18 cellular contexts compared by ENCODE assay signal in the genomic region with DNA sequence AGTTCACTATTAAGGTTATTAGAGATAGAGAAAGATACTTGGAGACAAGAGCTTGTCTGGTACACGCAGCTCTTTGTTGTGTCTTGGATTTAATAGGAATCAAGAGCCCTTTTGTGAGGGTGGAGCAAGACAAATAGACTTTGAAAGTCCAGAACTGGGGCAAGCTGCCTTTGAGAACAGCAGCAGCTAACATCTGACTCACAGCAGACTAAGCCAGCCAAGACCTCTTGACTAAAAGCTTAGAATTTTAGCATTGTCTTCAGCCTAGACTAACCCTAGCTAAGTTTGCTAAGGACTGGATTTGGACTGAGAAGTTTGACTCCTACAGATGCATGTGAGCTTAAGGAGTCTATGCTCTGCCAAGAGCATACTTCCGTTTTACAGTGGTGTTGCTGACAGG.
DNase-seq lines count a peak whose midpoint lies in the region; ATAC-seq and TF ChIP-seq lines count a peak whose summit lies in the region.
"Had no signal": no experiment of that assay in that cellular context is flagged by ENCODE, and none has a peak within 500 bp of the region (broad histone marks: within the 10 kb centered on the region; RNA-seq: fewer than 3 reads in every experiment).

No MANE protein-coding gene starts in this region.

- POLR2A ChIA-PET in AG04450 (lab: Yijun Ruan, JAX) = interaction anchor here (0.6 kb wide), 1 partner anchor 241 kb away, joined by 3 read pairs; no protein-coding TSS in a partner anchor
- POLR2A ChIA-PET in CD4-positive, alpha-beta T cell (lab: Charles Lee) = no interaction called here

- H3K9me3 ChIP-seq in AG04450 (ENCODE audit: control insufficient read depth, insufficient read depth, low read length) = peaks cover 3% of the 10 kb centered on the region; the same call in 1 of the 2 replicates
- no peaks in the 10 kb centered on the region for H3K9me3 ChIP-seq in CD4-positive, alpha-beta T cell (ENCODE audit: control insufficient read depth, low read length)
- H3K9me3 ChIP-seq in effector memory CD4-positive, alpha-beta T cell (ENCODE audit: control insufficient read depth, low read length) = no peaks in the 10 kb centered on the region
- H3K9me3 ChIP-seq: HAP-1, SJCRH30 had no signal

- no peaks in the 10 kb centered on the region for H3K27me3 ChIP-seq in AG04450 (ENCODE audit: control insufficient read depth, insufficient read depth, low read length)
- no peaks in the 10 kb centered on the region for H3K27me3 ChIP-seq in CD4-positive, alpha-beta T cell (ENCODE audit: control insufficient read depth, insufficient read depth, low read length)
- H3K27me3 ChIP-seq in effector memory CD4-positive, alpha-beta T cell (replicated peaks; ENCODE audit: control insufficient read depth, insufficient read depth, low read length, poor library complexity, severe bottlenecking) = no peaks in the 10 kb centered on the region

- no peak for TF ChIP-seq CTCF in AG04450 (IDR thresholded peaks at IDR 0.05; ENCODE audit: low read depth, low read length)
- no peak for TF ChIP-seq CTCF in astrocyte of the spinal cord (IDR thresholded peaks at IDR 0.05; ENCODE audit: low read depth, low read length)
- TF ChIP-seq CTCF in CD4-positive, alpha-beta T cell (IDR thresholded peaks at IDR 0.05) = no peak

- no peak overlapping the region for H3K27ac ChIP-seq in AG04450 (ENCODE audit: low read depth, low read length)
- no peak overlapping the region for H3K27ac ChIP-seq in CD4-positive, alpha-beta T cell (ENCODE audit: low read depth, low read length)
- no peak overlapping the region for H3K27ac ChIP-seq in effector memory CD4-positive, alpha-beta T cell (ENCODE audit: insufficient read depth, low read length, poor library complexity, severe bottlenecking)
- H3K27ac ChIP-seq: RWPE1, SJCRH30 had no signal

- no peaks in the 10 kb centered on the region for H3K36me3 ChIP-seq in effector memory CD4-positive, alpha-beta T cell (ENCODE audit: control insufficient read depth, insufficient read depth, low read length)
- H3K36me3 ChIP-seq: HAP-1, SJCRH30 had no signal

- no peaks in the 10 kb centered on the region for H3K36me3 Mint-ChIP-seq in CD4-positive, alpha-beta T cell (ENCODE audit: low read depth)
- H3K36me3 Mint-ChIP-seq in T-helper 2 cell treated with Interferon-gamma antibody and Interleukin-4, amounts not matched to agents 5 μg/mL and 100 μg/mL, for 36 hours (ENCODE audit: low read depth) = no peaks in the 10 kb centered on the region
- H3K36me3 Mint-ChIP-seq: CD4-positive, alpha-beta memory T cell had no signal

- H3K27ac Mint-ChIP-seq in CD4-positive, alpha-beta T cell = no peak overlapping the region
- H3K27ac Mint-ChIP-seq in T-helper 2 cell treated with Interferon-gamma antibody and Interleukin-4, amounts not matched to agents 5 μg/mL and 100 μg/mL, for 36 hours = no peak overlapping the region
- H3K27ac Mint-ChIP-seq: CD4-positive, alpha-beta memory T cell had no signal

- no peaks in the 10 kb centered on the region for H3K4me1 ChIP-seq in effector memory CD4-positive, alpha-beta T cell (ENCODE audit: control insufficient read depth, insufficient read depth, low read length, poor library complexity, severe bottlenecking)
- H3K4me1 ChIP-seq: HAP-1, SJCRH30 had no signal

- no peak for ATAC-seq in CD4-positive, alpha-beta T cell (ENCODE audit: poor library complexity)
- ATAC-seq: GM12878, K562 had no signal

- H3K27me3 Mint-ChIP-seq in CD4-positive, alpha-beta T cell = peaks cover 13% of the 10 kb centered on the region
- no peaks in the 10 kb centered on the region for H3K27me3 Mint-ChIP-seq in T-helper 2 cell treated with Interferon-gamma antibody and Interleukin-4, amounts not matched to agents 5 μg/mL and 100 μg/mL, for 36 hours (ENCODE audit: low read depth)

- intact Hi-C loops in CD4-positive, alpha-beta T cell (cut with DNase I, micrococcal nuclease) = no loop called here

- H3K9me3 Mint-ChIP-seq in CD4-positive, alpha-beta T cell = peaks cover 3% of the 10 kb centered on the region
- H3K9me3 Mint-ChIP-seq in T-helper 2 cell treated with Interferon-gamma antibody and Interleukin-4, amounts not matched to agents 5 μg/mL and 100 μg/mL, for 36 hours = no peaks in the 10 kb centered on the region

- H3K4me3 ChIP-seq in AG04450 (ENCODE audit: low read depth, low read length) = no peak overlapping the region
- no peak overlapping the region for H3K4me3 ChIP-seq in astrocyte of the spinal cord (ENCODE audit: low read depth, low read length)
- H3K4me3 ChIP-seq in effector memory CD4-positive, alpha-beta T cell (ENCODE audit: insufficient read depth, low read depth, low read length, poor library complexity, severe bottlenecking) = no peak overlapping the region
- H3K4me3 ChIP-seq: GM12878, HAP-1, K562, SJCRH30 had no signal

- in situ Hi-C loops in astrocyte of the spinal cord (cut with HindIII; ENCODE audit: low sequenced_read_pairs) = no loop called here

- DNase-seq in AG04450 (ENCODE audit: low read depth, low spot score) (peak; percentile 1), ELR (ENCODE audit: low read depth) (peak; percentile 19), astrocyte of the spinal cord (ENCODE audit: low read depth, low spot score) (peak; percentile 5), medulla oblongata (ENCODE audit: extremely low spot score) (peak; percentile 21), NCI-H1694 treated with DMSO at 0.1 percent for 48 hours (lab: John Stamatoyannopoulos, UW) (no peak)
- no peak for DNase-seq in CD4-positive, alpha-beta T cell
- no peak for DNase-seq in T-helper 2 cell treated with Interferon-gamma antibody and Interleukin-4, amounts not matched to agents 5 μg/mL and 100 μg/mL, for 36 hours (ENCODE audit: low spot score)
- no peak for DNase-seq in effector memory CD4-positive, alpha-beta T cell
- DNase-seq: 8988T; CD4-positive, alpha-beta memory T cell; NCI-H1092; NCI-H1694; NCI-H446; SJCRH30 had no signal

- H3K4me1 Mint-ChIP-seq in CD4-positive, alpha-beta T cell (ENCODE audit: low read depth) = no peaks in the 10 kb centered on the region
- no peaks in the 10 kb centered on the region for H3K4me1 Mint-ChIP-seq in T-helper 2 cell treated with Interferon-gamma antibody and Interleukin-4, amounts not matched to agents 5 μg/mL and 100 μg/mL, for 36 hours (ENCODE audit: low read depth)
- H3K4me1 Mint-ChIP-seq: CD4-positive, alpha-beta memory T cell had no signal

- no peak overlapping the region for H3K4me3 Mint-ChIP-seq in CD4-positive, alpha-beta T cell
- H3K4me3 Mint-ChIP-seq in T-helper 2 cell treated with Interferon-gamma antibody and Interleukin-4, amounts not matched to agents 5 μg/mL and 100 μg/mL, for 36 hours = no peak overlapping the region
- H3K4me3 Mint-ChIP-seq: CD4-positive, alpha-beta memory T cell had no signal

- CTCF ChIA-PET in AG04450 (lab: Charles Lee) = interaction anchor here (1.1 to 3.7 kb wide), 6 partner anchors 14 to 469 kb away, joined by 4 to 81 read pairs (median 8); no protein-coding TSS in a partner anchor
- CTCF ChIA-PET in CD4-positive, alpha-beta T cell (lab: Charles Lee) = no interaction called here

Comparison
In these comparisons a context has a peak if more than half of its experiments do, and no peak if none do; other contexts are left out.
1. DNase-seq: peak in AG04450 (single experiment), ELR (single experiment), astrocyte of the spinal cord (single experiment) and medulla oblongata (single experiment); none in CD4-positive, alpha-beta T cell (0 of 10), NCI-H1694 treated with DMSO at 0.1 percent for 48 hours (single experiment), T-helper 2 cell treated with Interferon-gamma antibody and Interleukin-4, amounts not matched to agents 5 μg/mL and 100 μg/mL, for 36 hours (single experiment) and effector memory CD4-positive, alpha-beta T cell (0 of 3).